8 cellular contexts compared by ENCODE assay signal in the genomic region with DNA sequence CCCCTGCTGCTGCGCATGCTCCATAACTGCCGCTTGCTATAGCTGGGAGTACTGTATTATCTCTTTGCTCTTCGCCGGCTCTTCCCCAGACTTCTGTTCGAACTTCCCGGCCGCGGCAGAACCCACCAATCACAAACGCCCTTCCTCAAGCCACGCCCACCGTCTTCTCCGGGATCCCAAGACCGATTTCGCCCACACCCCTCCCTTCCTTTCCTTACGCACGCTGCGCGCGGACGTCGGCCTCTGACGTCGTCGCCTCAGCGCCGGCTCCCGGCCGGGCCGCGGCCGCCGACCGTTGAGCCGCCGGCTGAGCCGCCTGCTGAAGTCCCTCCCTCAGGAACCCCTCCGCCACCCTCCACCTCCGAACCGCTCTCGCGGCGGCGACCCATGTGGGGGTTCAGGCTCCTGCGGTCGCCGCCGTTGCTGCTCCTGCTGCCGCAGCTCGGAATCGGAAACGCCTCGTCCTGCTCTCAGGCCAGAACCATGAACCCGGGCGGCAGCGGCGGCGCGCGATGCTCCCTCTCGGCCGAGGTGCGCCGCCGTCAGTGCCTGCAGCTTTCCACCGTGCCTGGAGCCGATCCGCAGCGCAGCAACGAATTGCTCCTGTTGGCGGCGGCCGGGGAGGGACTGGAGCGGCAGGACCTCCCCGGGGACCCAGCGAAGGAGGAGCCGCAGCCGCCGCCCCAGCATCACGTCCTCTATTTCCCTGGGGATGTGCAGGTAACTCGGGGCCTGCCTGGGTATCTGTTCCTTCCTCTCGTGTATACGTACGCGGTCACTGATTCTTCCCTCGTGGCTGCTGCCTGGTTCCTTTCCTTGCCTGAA. TPM values are rescaled to one million over a fixed set of nuclear protein-coding genes. Genes with fewer than 3 reads are reported as not detected.
DNase-seq lines count a peak whose midpoint lies in the region; ATAC-seq, FAIRE-seq and TF ChIP-seq lines count a peak whose summit lies in the region.

A gene with protein sequence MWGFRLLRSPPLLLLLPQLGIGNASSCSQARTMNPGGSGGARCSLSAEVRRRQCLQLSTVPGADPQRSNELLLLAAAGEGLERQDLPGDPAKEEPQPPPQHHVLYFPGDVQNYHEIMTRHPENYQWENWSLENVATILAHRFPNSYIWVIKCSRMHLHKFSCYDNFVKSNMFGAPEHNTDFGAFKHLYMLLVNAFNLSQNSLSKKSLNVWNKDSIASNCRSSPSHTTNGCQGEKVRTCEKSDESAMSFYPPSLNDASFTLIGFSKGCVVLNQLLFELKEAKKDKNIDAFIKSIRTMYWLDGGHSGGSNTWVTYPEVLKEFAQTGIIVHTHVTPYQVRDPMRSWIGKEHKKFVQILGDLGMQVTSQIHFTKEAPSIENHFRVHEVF (plus strand): TSS at position 242 of the 825 bp plus-strand sequence. CDS start 146 bp downstream, at position 388.

- H3K27me3 ChIP-seq in upper lobe of right lung, result no peaks in the 10 kb centered on the region

- H3K36me3 ChIP-seq in upper lobe of right lung, result no peaks in the 10 kb centered on the region

- TF ChIP-seq POLR2A in GM12892 (IDR thresholded peaks at IDR 0.05; ENCODE audit: low read depth, low read length), result peak; percentile 85; the same call in 1 of the 2 replicates

- peaks cover 25% of the 10 kb centered on the region for H3K4me1 ChIP-seq in upper lobe of right lung

- H3K9me3 ChIP-seq in upper lobe of right lung, result no peaks in the 10 kb centered on the region

- H3K4me3 ChIP-seq in upper lobe of right lung, result peak within 1 kb of the TSS; percentile 93

- DNase-seq in GM12892 (ENCODE audit: insufficient read length) (peak; percentile 71), NCI-H146 (lab: John Stamatoyannopoulos, UW) (peak; percentile 96), amniotic epithelial cell (ENCODE audit: low read depth) (peak; percentile 96), left cardiac atrium (peak; percentile 97), posterior vena cava (ENCODE audit: low spot score) (peak; percentile 99), upper lobe of right lung (peak; percentile 97)

- FAIRE-seq in GM12892 (lab: Jason Lieb, UNC), result peak; percentile 97

- intact Hi-C loops in T-helper 1 cell treated with Interleukin-12 subunit alpha and Interleukin-12 subunit beta and Interleukin-4 antibody, amounts not matched to agents 30 ng/mL and 1 ng/mL, for 36 hours (cut with micrococcal nuclease), result loop anchor here (1.0 to 5.0 kb wide), 16 partner anchors 22 to 1870 kb away; partner anchors contain the start of genes ALS2, BZW1, CLK1 and FTCDNL1
- intact Hi-C loops in left cardiac atrium (cut with DNase I), result no loop called here
- intact Hi-C loops in posterior vena cava (cut with DNase I), result no loop called here
- intact Hi-C loops in upper lobe of right lung (cut with DNase I), result no loop called here

- peak within 1 kb of the TSS; percentile 95 for H3K27ac ChIP-seq in upper lobe of right lung

- no peak for TF ChIP-seq CTCF in upper lobe of right lung (IDR thresholded peaks at IDR 0.05)

- ATAC-seq in HG02852 (IDR thresholded peaks at IDR 0.05; ENCODE audit: unreplicated experiment) (peak; percentile 87), left cardiac atrium (peak; percentile 99), upper lobe of right lung (peak; percentile 99)

RNA-seq across cellular contexts. Expression of the gene that starts here (rescaled TPM):
- 12.9 TPM for polyA plus RNA-seq in GM12892 (2012; ENCODE audit: missing spikeins)
- total RNA-seq in T-helper 1 cell treated with Interleukin-12 subunit alpha and Interleukin-12 subunit beta and Interleukin-4 antibody, amounts not matched to agents 30 ng/mL and 1 ng/mL, for 36 hours, result 15.9 and 16.4 TPM in 2 replicates
- total RNA-seq in left cardiac atrium (10 to 100 TPM in 1 of 2 donors, 1 to 10 TPM in 1; 9.1 to 14.4 TPM), posterior vena cava (10 to 100 TPM; 13.5 to 16.5 TPM), upper lobe of right lung (11.3 TPM)

Comparison
In these comparisons a context has a peak if more than half of its experiments do, and no peak if none do; other contexts are left out.
1. Peak in every context shown above with its lines: DNase-seq, ATAC-seq, H3K4me3 ChIP-seq and H3K27ac ChIP-seq.